In the genomic region with DNA sequence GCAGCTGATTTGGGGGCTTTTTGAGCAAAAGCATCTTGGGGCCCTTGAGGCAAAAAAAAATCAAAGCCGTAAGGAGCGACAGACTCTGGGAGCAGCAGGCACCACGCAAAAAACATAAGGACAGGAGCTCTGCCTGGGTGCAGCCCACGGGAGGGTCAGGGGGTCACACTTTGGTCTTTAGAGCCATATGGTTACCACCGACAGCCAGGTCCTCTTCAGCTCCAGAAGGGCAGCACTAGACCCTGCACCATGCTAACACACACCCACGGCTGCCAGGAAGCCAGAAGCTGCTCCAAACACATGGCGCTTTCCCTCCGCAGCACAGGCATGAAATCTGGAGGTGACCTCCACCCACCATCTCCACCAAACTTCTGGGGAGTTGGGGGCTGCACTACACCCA, we compare ENCODE assay signal across 18 cellular contexts. TPM values are rescaled to one million over a fixed set of nuclear protein-coding genes. Genes with fewer than 3 reads are reported as not detected.
DNase-seq lines count a peak whose midpoint lies in the region; ATAC-seq, FAIRE-seq and TF ChIP-seq lines count a peak whose summit lies in the region.
"Had no signal": no experiment of that assay in that cellular context is flagged by ENCODE, and none has a peak within 500 bp of the region (broad histone marks: within the 10 kb centered on the region; RNA-seq: fewer than 3 reads in every experiment).

No MANE protein-coding gene starts in this region.

- H3K4me3 Mint-ChIP-seq in activated T-cell treated with anti-CD3 and anti-CD28 coated beads, Interleukin-2, amount 50 U/mL, for 24 hours: no peak overlapping the region
- no peak overlapping the region for H3K4me3 Mint-ChIP-seq in activated T-cell treated with anti-CD3 and anti-CD28 coated beads, Interleukin-2, amount 50 U/mL, for 4 hours
- H3K4me3 Mint-ChIP-seq in osteocyte (ENCODE audit: unreplicated experiment): no peak overlapping the region
- H3K4me3 Mint-ChIP-seq: B cell; CD4-positive, CD25-positive, alpha-beta regulatory T cell; CD8-positive, alpha-beta memory T cell had no signal

- H3K27me3 Mint-ChIP-seq in activated T-cell treated with anti-CD3 and anti-CD28 coated beads, Interleukin-2, amount 50 U/mL, for 24 hours: no peaks in the 10 kb centered on the region
- H3K27me3 Mint-ChIP-seq in activated T-cell treated with anti-CD3 and anti-CD28 coated beads, Interleukin-2, amount 50 U/mL, for 4 hours (ENCODE audit: low read depth): no peaks in the 10 kb centered on the region
- H3K27me3 Mint-ChIP-seq in osteocyte (ENCODE audit: unreplicated experiment): no peaks in the 10 kb centered on the region
- H3K27me3 Mint-ChIP-seq: B cell; CD4-positive, CD25-positive, alpha-beta regulatory T cell; CD8-positive, alpha-beta memory T cell had no signal

- H3K36me3 Mint-ChIP-seq in activated T-cell treated with anti-CD3 and anti-CD28 coated beads, Interleukin-2, amount 50 U/mL, for 24 hours (ENCODE audit: low read depth): peaks cover 12% of the 10 kb centered on the region
- H3K36me3 Mint-ChIP-seq in activated T-cell treated with anti-CD3 and anti-CD28 coated beads, Interleukin-2, amount 50 U/mL, for 4 hours (ENCODE audit: insufficient read depth): peaks cover 8% of the 10 kb centered on the region
- H3K36me3 Mint-ChIP-seq in osteocyte (ENCODE audit: unreplicated experiment): peaks cover 4% of the 10 kb centered on the region

- DNase-seq in activated T-cell treated with anti-CD3 and anti-CD28 coated beads, Interleukin-2, amount 50 U/mL, for 24 hours: no peak
- DNase-seq in activated T-cell treated with anti-CD3 and anti-CD28 coated beads, Interleukin-2, amount 50 U/mL, for 4 hours: no peak
- DNase-seq in G401 (ENCODE audit: low spot score): peak; percentile 80
- DNase-seq in cerebellum (ENCODE audit: low spot score): peak; percentile 53
- peak; percentile 76 for DNase-seq in osteocyte (ENCODE audit: extremely low spot score, unreplicated experiment)
- DNase-seq in hypothalamus (lab: John Stamatoyannopoulos, UW): no peak
- DNase-seq in GM12891 (ENCODE audit: insufficient read length, low spot score): no peak
- DNase-seq in OCI-M2 (lab: John Stamatoyannopoulos, UW; ENCODE audit: unreplicated experiment): no peak
- DNase-seq: CD4-positive, CD25-positive, alpha-beta regulatory T cell; CD8-positive, alpha-beta memory T cell; COR-L47; DMS153; DMS79; GF-D8; GM23248 had no signal

- TF ChIP-seq POLR2A in GM12891 (IDR thresholded peaks at IDR 0.05; ENCODE audit: low read depth, low read length): no peak

- no peak for ATAC-seq in activated T-cell treated with anti-CD3 and anti-CD28 coated beads, Interleukin-2, amount 50 U/mL, for 4 hours

- no peaks in the 10 kb centered on the region for H3K9me3 Mint-ChIP-seq in activated T-cell treated with anti-CD3 and anti-CD28 coated beads, Interleukin-2, amount 50 U/mL, for 24 hours
- H3K9me3 Mint-ChIP-seq in activated T-cell treated with anti-CD3 and anti-CD28 coated beads, Interleukin-2, amount 50 U/mL, for 4 hours: no peaks in the 10 kb centered on the region
- H3K9me3 Mint-ChIP-seq in osteocyte (ENCODE audit: unreplicated experiment): no peaks in the 10 kb centered on the region
- H3K9me3 Mint-ChIP-seq: CD4-positive, CD25-positive, alpha-beta regulatory T cell; CD8-positive, alpha-beta memory T cell had no signal

- FAIRE-seq in GM12891 (lab: Jason Lieb, UNC): no peak
- FAIRE-seq: GM12878, GM19239 had no signal

- H3K27ac Mint-ChIP-seq in activated T-cell treated with anti-CD3 and anti-CD28 coated beads, Interleukin-2, amount 50 U/mL, for 24 hours: peak overlapping the region; percentile 57
- H3K27ac Mint-ChIP-seq in osteocyte (ENCODE audit: unreplicated experiment): no peak overlapping the region
- H3K27ac Mint-ChIP-seq: B cell; CD4-positive, CD25-positive, alpha-beta regulatory T cell had no signal

- no peak for TF ChIP-seq CTCF in osteocyte (IDR thresholded peaks at IDR 0.05)

- in situ Hi-C loops in G401 (cut with HindIII; ENCODE audit: low sequenced_read_pairs): no loop called here

- H3K4me1 Mint-ChIP-seq in activated T-cell treated with anti-CD3 and anti-CD28 coated beads, Interleukin-2, amount 50 U/mL, for 24 hours (ENCODE audit: low read depth): peaks cover 35% of the 10 kb centered on the region
- peaks cover 14% of the 10 kb centered on the region for H3K4me1 Mint-ChIP-seq in activated T-cell treated with anti-CD3 and anti-CD28 coated beads, Interleukin-2, amount 50 U/mL, for 4 hours (ENCODE audit: low read depth)
- H3K4me1 Mint-ChIP-seq in osteocyte (ENCODE audit: unreplicated experiment): no peaks in the 10 kb centered on the region

TF ChIP-seq in GM12891, 5 proteins besides CTCF, POLR2A, EP300 and RAD21:
- no peak for TF ChIP-seq PAX5 (IDR thresholded peaks at IDR 0.05; ENCODE audit: insufficient read depth, low read length, severe bottlenecking)
- no peak for TF ChIP-seq TAF1 (IDR thresholded peaks at IDR 0.05; ENCODE audit: low read depth, low read length)
- no peak for TF ChIP-seq SPI1 (IDR thresholded peaks at IDR 0.05; ENCODE audit: low read depth, low read length)
- no peak for TF ChIP-seq POLR2AphosphoS5 (IDR thresholded peaks at IDR 0.05; ENCODE audit: low read depth, low read length)
- no peak for TF ChIP-seq POU2F2 (IDR thresholded peaks at IDR 0.05; ENCODE audit: low read depth, low read length)
TF ChIP-seq in GM12891: peak in this region for 0.

RNA-seq across cellular contexts. Expression of gene RSU1, which starts 47.1 kb away (rescaled TPM):
- 10 to 100 TPM; 34.7 to 45.7 (median 44.7) TPM for total RNA-seq in activated T-cell treated with anti-CD3 and anti-CD28 coated beads, Interleukin-2, amount 50 U/mL, for 4 hours
- 14.9 and 26.7 TPM in 2 replicates for total RNA-seq in G401 (2014; rRNA removed; shearing (Covaris generic))
- total RNA-seq in cerebellum (21.1 TPM), osteocyte (92.0 and 99.0 TPM in 2 replicates)
- polyA plus RNA-seq in GM12891 (2012; ENCODE audit: low read depth, missing spikeins): 29.0 TPM

Comparison
In these comparisons a context has a peak if more than half of its experiments do, and no peak if none do; other contexts are left out.
1. DNase-seq: peak in G401 (single experiment), cerebellum (single experiment) and osteocyte (single experiment); none in activated T-cell treated with anti-CD3 and anti-CD28 coated beads, Interleukin-2, amount 50 U/mL, for 24 hours (single experiment), activated T-cell treated with anti-CD3 and anti-CD28 coated beads, Interleukin-2, amount 50 U/mL, for 4 hours (single experiment), hypothalamus (0 of 51), GM12891 (single experiment) and OCI-M2 (single experiment).